In genomic region chr2:168849610-168850009, GRCh38 we compare ENCODE assay signal across 9 cellular contexts. TPM values are rescaled to one million over a fixed set of nuclear protein-coding genes. Genes with fewer than 3 reads are reported as not detected.
DNase-seq lines count a peak whose midpoint lies in the region; ATAC-seq, FAIRE-seq and TF ChIP-seq lines count a peak whose summit lies in the region.
"Had no signal": no experiment of that assay in that cellular context is flagged by ENCODE, and none has a peak within 500 bp of the region (broad histone marks: within the 10 kb centered on the region; RNA-seq: fewer than 3 reads in every experiment).

No MANE protein-coding gene starts in this region.

- DNase-seq in EL (peak; percentile 18), HTR-8/SVneo (ENCODE audit: insufficient read length, low spot score) (peak; percentile 20), astrocyte of the spinal cord (ENCODE audit: low read depth, low spot score) (peak; percentile 28), lower lobe of right lung (no peak), DMS153 treated with DMSO at 0.1 percent for 48 hours (lab: John Stamatoyannopoulos, UW; ENCODE audit: unreplicated experiment) (no peak)
- DNase-seq in central memory CD4-positive, alpha-beta T cell = no peak
- DNase-seq in effector CD4-positive, alpha-beta T cell = no peak

- no peak overlapping the region for H3K27ac ChIP-seq in lower lobe of right lung

- in situ Hi-C loops in astrocyte of the spinal cord (cut with HindIII; ENCODE audit: low sequenced_read_pairs) = no loop called here

- intact Hi-C loops in lower lobe of right lung (cut with DNase I) = no loop called here

- no peaks in the 10 kb centered on the region for H3K4me1 ChIP-seq in lower lobe of right lung

- peak; percentile 43 to 51 for ATAC-seq in lower lobe of right lung
- no peak for ATAC-seq in GM21423 (IDR thresholded peaks at IDR 0.05; ENCODE audit: unreplicated experiment)

- H3K4me3 ChIP-seq in astrocyte of the spinal cord (ENCODE audit: low read depth, low read length) = no peak overlapping the region
- no peak overlapping the region for H3K4me3 ChIP-seq in lower lobe of right lung

- H3K27me3 ChIP-seq in lower lobe of right lung (ENCODE audit: low read depth) = no peaks in the 10 kb centered on the region

- TF ChIP-seq CTCF in astrocyte of the spinal cord (IDR thresholded peaks at IDR 0.05; ENCODE audit: low read depth, low read length) (peak; percentile 4), lower lobe of right lung (IDR thresholded peaks at IDR 0.05) (peak; percentile 37)

- H3K9me3 ChIP-seq in lower lobe of right lung = no peaks in the 10 kb centered on the region

- H3K36me3 ChIP-seq in lower lobe of right lung = peaks cover 14% of the 10 kb centered on the region

- FAIRE-seq in HTR-8/SVneo (lab: Jason Lieb, UNC) = no peak

RNA-seq across cellular contexts. Expression of gene SPC25, which starts 40.6 kb away (rescaled TPM):
- 0.50 TPM for total RNA-seq in lower lobe of right lung

RNA-seq across cellular contexts. Expression of gene NOSTRIN, which starts 47.2 kb away (rescaled TPM):
- 45.2 TPM for total RNA-seq in lower lobe of right lung
- total RNA-seq: natural killer cell treated with Interleukin-12 subunit alpha and Interleukin-12 subunit beta and Interleukin-15 and Interleukin-18, amount 100 ng/mL, for 72 hours had no signal

RNA-seq across cellular contexts. Expression of gene G6PC2, which starts 51.5 kb away (rescaled TPM):
- not detected for total RNA-seq in lower lobe of right lung
- total RNA-seq: natural killer cell treated with Interleukin-12 subunit alpha and Interleukin-12 subunit beta and Interleukin-15 and Interleukin-18, amount 100 ng/mL, for 72 hours had no signal

Comparison
In these comparisons a context has a peak if more than half of its experiments do, and no peak if none do; other contexts are left out.
1. DNase-seq: peak in EL (single experiment), HTR-8/SVneo (single experiment) and astrocyte of the spinal cord (single experiment); none in lower lobe of right lung (single experiment), central memory CD4-positive, alpha-beta T cell (single experiment), effector CD4-positive, alpha-beta T cell (single experiment) and DMS153 treated with DMSO at 0.1 percent for 48 hours (single experiment).